ENCODE assay signal across 24 cellular contexts in the genomic region with DNA sequence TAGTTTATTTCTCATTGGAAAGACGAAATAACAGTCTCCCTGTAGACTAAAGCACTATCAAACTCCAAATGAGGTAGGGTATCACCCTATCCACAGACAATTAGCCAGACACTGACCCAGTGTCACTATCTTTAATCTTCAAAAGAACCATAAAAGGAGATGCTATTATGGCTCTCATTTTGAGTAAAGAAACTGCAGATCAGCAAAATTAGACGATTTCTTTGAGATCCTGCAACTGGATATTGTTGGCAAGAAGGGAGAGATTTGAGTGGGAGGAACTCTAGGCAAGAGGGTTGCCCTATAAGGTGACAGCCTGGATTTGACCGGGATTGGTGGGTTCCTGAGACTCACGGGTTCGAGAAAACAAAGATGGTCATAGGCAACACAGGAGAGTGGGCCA.
A peak's percentile ranks its signal among the peaks of the same experiment; 100 is the strongest.
DNase-seq lines count a peak whose midpoint lies in the region; ATAC-seq, FAIRE-seq and TF ChIP-seq lines count a peak whose summit lies in the region.
"Had no signal": no experiment of that assay in that cellular context is flagged by ENCODE, and none has a peak within 500 bp of the region (broad histone marks: within the 10 kb centered on the region; RNA-seq: fewer than 3 reads in every experiment).

No MANE protein-coding gene starts in this region.

- peak overlapping the region; percentile 94 for H2AFZ ChIP-seq in OCI-LY1 (ENCODE audit: low read length)

- no peak for TF ChIP-seq POLR2A in A549 (IDR thresholded peaks at IDR 0.05; ENCODE audit: low read length)

- H3K9me3 ChIP-seq in A549: no peaks in the 10 kb centered on the region
- H3K9me3 ChIP-seq in OCI-LY1 (ENCODE audit: low read length): peaks cover 24% of the 10 kb centered on the region
- H3K9me3 ChIP-seq: Caco-2 had no signal

- H3K79me2 ChIP-seq in OCI-LY1 (ENCODE audit: insufficient read depth, low read length): no peaks in the 10 kb centered on the region

- H3F3A ChIP-seq in OCI-LY1 (ENCODE audit: insufficient read depth, low read length): no peaks in the 10 kb centered on the region

- intact Hi-C loops in dorsolateral prefrontal cortex (cut with DNase I): loop anchor here in 1 of 2 donors (10.0 kb wide), 1 partner anchor 56 kb away; no protein-coding TSS in a partner anchor

- no peaks in the 10 kb centered on the region for H3K27me3 ChIP-seq in OCI-LY1 (ENCODE audit: insufficient read depth, low read length)
- no peaks in the 10 kb centered on the region for H3K27me3 ChIP-seq in dorsolateral prefrontal cortex
- H3K27me3 ChIP-seq: BLaER1 treated with 17β-estradiol and CSF1 and Interleukin-3, amounts not matched to agents 10 nM and 100 nM had no signal

- TF ChIP-seq RAD21 in A549 (conservative IDR thresholded peaks at IDR 0.05 in 1 of 2, IDR thresholded peaks at IDR 0.05 in 1 of 2): no peak

- ATAC-seq in A549 (no peak), HG03159 (IDR thresholded peaks at IDR 0.05; ENCODE audit: unreplicated experiment) (no peak)
- no peak for ATAC-seq in activated naive CD4-positive, alpha-beta T cell treated with anti-CD3 and anti-CD28 coated beads, Interleukin-2, amount 50 U/mL, for 72 hours
- ATAC-seq: CD8-positive, alpha-beta T cell had no signal

- H3K4me2 ChIP-seq in A549 (no peak overlapping the region), OCI-LY1 (ENCODE audit: low read length) (no peak overlapping the region)
- H3K4me2 ChIP-seq: BLaER1 treated with 17β-estradiol and CSF1 and Interleukin-3, amounts not matched to agents 10 nM and 100 nM had no signal

- H3K27ac ChIP-seq in A549 (no peak overlapping the region), OCI-LY1 (ENCODE audit: low read depth, low read length, poor library complexity, severe bottlenecking) (no peak overlapping the region), dorsolateral prefrontal cortex (peak overlapping the region in 46 of 59 donors; percentile 1 to 93 (median 60))
- H3K27ac ChIP-seq: BLaER1 treated with 17β-estradiol and CSF1 and Interleukin-3, amounts not matched to agents 10 nM and 100 nM; C4-2B had no signal

- no peak for FAIRE-seq in A549 (lab: Jason Lieb, UNC)
- FAIRE-seq in RCC 7860 (lab: Jason Lieb, UNC): no peak
- FAIRE-seq: A204.1, D721Med, G401.6, GM12891, GM18507 had no signal

- H3K4me3 ChIP-seq in A549 (no peak overlapping the region), OCI-LY1 (ENCODE audit: low read depth, low read length, poor library complexity, severe bottlenecking) (no peak overlapping the region), dorsolateral prefrontal cortex (no peak overlapping the region)
- H3K4me3 ChIP-seq: BLaER1 treated with 17β-estradiol and CSF1 and Interleukin-3, amounts not matched to agents 10 nM and 100 nM had no signal

- CTCF ChIA-PET in A549 (lab: Yijun Ruan, JAX): no interaction called here
- CTCF ChIA-PET in HEK293T (lab: Yijun Ruan, JAX): no interaction called here

- 90% methylated on average over 5 of the region's 5 CpGs for WGBS in A549 (ENCODE audit: missing lambda C conversion rate)

- peaks cover 0 to 4% of the 10 kb centered on the region in 2 donors for H3K9me3 Mint-ChIP-seq in activated naive CD4-positive, alpha-beta T cell treated with anti-CD3 and anti-CD28 coated beads, Interleukin-2, amount 50 U/mL, for 72 hours
- H3K9me3 Mint-ChIP-seq: CD4-positive, alpha-beta T cell; CD8-positive, alpha-beta T cell had no signal

- H3K9me2 ChIP-seq in OCI-LY1 (ENCODE audit: low read depth, low read length): no peaks in the 10 kb centered on the region

- H3K36me3 Mint-ChIP-seq in activated naive CD4-positive, alpha-beta T cell treated with anti-CD3 and anti-CD28 coated beads, Interleukin-2, amount 50 U/mL, for 72 hours: no peaks in the 10 kb centered on the region
- H3K36me3 Mint-ChIP-seq: CD8-positive, alpha-beta T cell had no signal

- POLR2A ChIA-PET in A549 (lab: Yijun Ruan, JAX): no interaction called here
- POLR2A ChIA-PET in HEK293T (lab: Yijun Ruan, JAX): no interaction called here

- no peak for TF ChIP-seq CTCF in A549 (IDR thresholded peaks at IDR 0.05)
- no peak for TF ChIP-seq CTCF in OCI-LY1 (IDR thresholded peaks at IDR 0.05; ENCODE audit: low read length)
- TF ChIP-seq CTCF in dorsolateral prefrontal cortex (IDR thresholded peaks at IDR 0.05 in 54 of 56, conservative IDR thresholded peaks at IDR 0.05 in 2 of 56; ENCODE audit: low read depth in 1 of 56, partially characterized antibody in 56 of 56): no peak

- TF ChIP-seq EP300 in A549 (IDR thresholded peaks at IDR 0.05): no peak

- H3K9ac ChIP-seq in OCI-LY1 (ENCODE audit: low read length): no peak overlapping the region
- H3K9ac ChIP-seq: BLaER1 treated with 17β-estradiol and CSF1 and Interleukin-3, amounts not matched to agents 10 nM and 100 nM had no signal

- no peak for DNase-seq in A549 (ENCODE audit: low read depth in 1 of 2, low spot score in 1 of 2)
- no peak for DNase-seq in HEK293T (ENCODE audit: extremely low spot score)
- no peak for DNase-seq in dorsolateral prefrontal cortex
- no peak for DNase-seq in activated naive CD4-positive, alpha-beta T cell treated with anti-CD3 and anti-CD28 coated beads, Interleukin-2, amount 50 U/mL, for 72 hours (ENCODE audit: low spot score in 2 of 2)
- no peak for DNase-seq in RCC 7860 (ENCODE audit: low spot score)
- DNase-seq in islet precursor cell: no peak
- DNase-seq: 8988T; AML-193; Caco-2; Calu3; CD4-positive, alpha-beta T cell; CD8-positive, alpha-beta T cell; DMS79 treated with DMSO at 0.1 percent for 48 hours; GF-D8 had no signal

- no peaks in the 10 kb centered on the region; the same call in 1 of the 2 replicates for H3K36me3 ChIP-seq in OCI-LY1 (ENCODE audit: insufficient read depth, low read length)

- no peak overlapping the region for H3K27ac Mint-ChIP-seq in activated naive CD4-positive, alpha-beta T cell treated with anti-CD3 and anti-CD28 coated beads, Interleukin-2, amount 50 U/mL, for 72 hours
- H3K27ac Mint-ChIP-seq: B cell; CD4-positive, alpha-beta T cell; CD8-positive, alpha-beta T cell had no signal

- H3K4me1 ChIP-seq in A549 (no peaks in the 10 kb centered on the region; the same call in 2 of the 3 replicates), OCI-LY1 (ENCODE audit: insufficient read depth, low read length, severe bottlenecking) (peaks cover 24% of the 10 kb centered on the region)
- H3K4me1 ChIP-seq: BLaER1 treated with 17β-estradiol and CSF1 and Interleukin-3, amounts not matched to agents 10 nM and 100 nM; Caco-2 had no signal

- no peaks in the 10 kb centered on the region for H4K20me1 ChIP-seq in OCI-LY1 (ENCODE audit: insufficient read depth, low read length)
- H4K20me1 ChIP-seq: BLaER1 treated with 17β-estradiol and CSF1 and Interleukin-3, amounts not matched to agents 10 nM and 100 nM had no signal

TF ChIP-seq in A549, 52 proteins besides CTCF, POLR2A, EP300 and RAD21:
- TF ChIP-seq JUN (IDR thresholded peaks at IDR 0.05) (no peak), MAFK (IDR thresholded peaks at IDR 0.05; ENCODE audit: partially characterized antibody) (peak; percentile 79), HEYL (CRISPR knock-in tag; IDR thresholded peaks at IDR 0.05) (no peak)
- TF ChIP-seq, protein P1, sequence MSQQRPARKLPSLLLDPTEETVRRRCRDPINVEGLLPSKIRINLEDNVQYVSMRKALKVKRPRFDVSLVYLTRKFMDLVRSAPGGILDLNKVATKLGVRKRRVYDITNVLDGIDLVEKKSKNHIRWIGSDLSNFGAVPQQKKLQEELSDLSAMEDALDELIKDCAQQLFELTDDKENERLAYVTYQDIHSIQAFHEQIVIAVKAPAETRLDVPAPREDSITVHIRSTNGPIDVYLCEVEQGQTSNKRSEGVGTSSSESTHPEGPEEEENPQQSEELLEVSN (IDR thresholded peaks at IDR 0.05; ENCODE audit: borderline replicate concordance, low read depth): no peak

TF ChIP-seq in HEK293T, 16 proteins besides CTCF, POLR2A, EP300 and RAD21:
- TF ChIP-seq ARNT (IDR thresholded peaks at IDR 0.05) (peak; percentile 10; the same call in 1 of the 2 replicates), NFRKB (IDR thresholded peaks at IDR 0.05) (no peak), ZNF384 (IDR thresholded peaks at IDR 0.05) (no peak), L3MBTL2 (conservative IDR thresholded peaks at IDR 0.05) (peak; percentile 22; the same call in 1 of the 2 replicates)
TF ChIP-seq in HEK293T: peak in this region for 2.

Comparison
In these comparisons a context has a peak if more than half of its experiments do, and no peak if none do; other contexts are left out.
1. H3K27ac ChIP-seq: peak in dorsolateral prefrontal cortex (46 of 59); none in A549 (0 of 2) and OCI-LY1 (single experiment).